Comparison of ENCODE assay signal across 1 cellular context in the genomic region with DNA sequence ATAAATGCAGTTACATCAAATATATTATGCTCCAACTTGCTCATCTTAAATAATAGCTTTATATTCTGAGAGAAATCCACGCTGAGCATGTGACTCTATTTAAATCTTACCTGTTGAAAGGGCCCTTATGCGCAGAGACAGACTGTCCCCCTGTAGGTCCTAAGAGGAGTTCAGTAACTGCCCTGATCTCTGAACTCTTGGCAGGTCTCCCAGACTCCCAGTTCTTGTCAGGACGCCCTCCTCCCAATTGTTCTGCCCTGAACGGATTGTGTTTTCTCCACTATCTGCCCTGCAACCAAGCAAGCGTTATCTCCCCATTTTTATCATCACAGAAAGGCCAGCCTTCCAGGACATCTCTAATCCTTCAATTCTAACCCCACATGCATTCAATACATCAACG.
TF ChIP-seq lines count a peak whose summit lies in the region.

No MANE protein-coding gene starts in this region.

TF ChIP-seq in HepG2, 621 proteins besides CTCF, POLR2A, EP300 and RAD21 (continued from another document):
- TF ChIP-seq BRF2 (CRISPR knock-in tag; IDR thresholded peaks at IDR 0.05) (no peak), ADNP (CRISPR knock-in tag; IDR thresholded peaks at IDR 0.05) (no peak), AKAP8 (CRISPR knock-in tag; IDR thresholded peaks at IDR 0.05) (no peak), KDM5A (IDR thresholded peaks at IDR 0.05; ENCODE audit: borderline replicate concordance, low read length) (no peak)
- TF ChIP-seq, protein P1, sequence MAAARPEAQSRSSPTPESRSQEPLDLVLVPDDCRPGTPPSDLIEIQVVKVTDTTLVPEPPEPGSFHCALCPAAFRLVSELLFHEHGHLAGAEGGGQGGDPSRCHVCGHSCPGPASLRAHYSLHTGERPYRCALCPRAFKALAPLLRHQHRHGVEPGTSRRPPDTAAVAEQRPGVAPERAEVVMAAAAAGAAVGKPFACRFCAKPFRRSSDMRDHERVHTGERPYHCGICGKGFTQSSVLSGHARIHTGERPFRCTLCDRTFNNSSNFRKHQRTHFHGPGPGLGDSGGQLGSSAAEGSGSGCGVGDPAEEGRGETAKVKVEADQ (CRISPR knock-in tag; IDR thresholded peaks at IDR 0.05; ENCODE audit: borderline replicate concordance) = no peak
- TF ChIP-seq, protein P2, sequence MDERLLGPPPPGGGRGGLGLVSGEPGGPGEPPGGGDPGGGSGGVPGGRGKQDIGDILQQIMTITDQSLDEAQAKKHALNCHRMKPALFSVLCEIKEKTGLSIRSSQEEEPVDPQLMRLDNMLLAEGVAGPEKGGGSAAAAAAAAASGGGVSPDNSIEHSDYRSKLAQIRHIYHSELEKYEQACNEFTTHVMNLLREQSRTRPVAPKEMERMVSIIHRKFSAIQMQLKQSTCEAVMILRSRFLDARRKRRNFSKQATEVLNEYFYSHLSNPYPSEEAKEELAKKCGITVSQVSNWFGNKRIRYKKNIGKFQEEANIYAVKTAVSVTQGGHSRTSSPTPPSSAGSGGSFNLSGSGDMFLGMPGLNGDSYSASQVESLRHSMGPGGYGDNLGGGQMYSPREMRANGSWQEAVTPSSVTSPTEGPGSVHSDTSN (CRISPR knock-in tag; IDR thresholded peaks at IDR 0.05) = no peak
